In genomic region chrX:147626605-147627004, GRCh38 we compare ENCODE assay signal across 24 cellular contexts.
DNase-seq lines count a peak whose midpoint lies in the region; ATAC-seq, FAIRE-seq and TF ChIP-seq lines count a peak whose summit lies in the region.
"Had no signal": no experiment of that assay in that cellular context is flagged by ENCODE, and none has a peak within 500 bp of the region (broad histone marks: within the 10 kb centered on the region; RNA-seq: fewer than 3 reads in every experiment).

No MANE protein-coding gene starts in this region.

- no peak overlapping the region for H2AFZ ChIP-seq in GM23338
- H2AFZ ChIP-seq: GM23248 had no signal

- H3K4me3 ChIP-seq in epithelial cell of proximal tubule (ENCODE audit: low read depth, low read length) (no peak overlapping the region), GM23338 (no peak overlapping the region)
- H3K4me3 ChIP-seq: BLaER1, GM12878, GM23248, HAP-1 had no signal

- ATAC-seq in HG02763 (IDR thresholded peaks at IDR 0.05; ENCODE audit: unreplicated experiment), result peak; percentile 64
- ATAC-seq in HG03442 (IDR thresholded peaks at IDR 0.05; ENCODE audit: unreplicated experiment), result no peak
- no peak for ATAC-seq in GM23338
- ATAC-seq: CD8-positive, alpha-beta T cell; GM12878 had no signal

- TF ChIP-seq CTCF in epithelial cell of proximal tubule (conservative IDR thresholded peaks at IDR 0.05; ENCODE audit: low read depth, low read length) (no peak), GM23338 (conservative IDR thresholded peaks at IDR 0.05; ENCODE audit: low read depth in 2 of 2) (no peak)

- DNase-seq in RCC 7860 (ENCODE audit: low spot score) (peak; percentile 5), epithelial cell of proximal tubule (ENCODE audit: low read depth) (peak; percentile 23), NCI-H345 treated with DMSO at 0.1 percent for 48 hours (lab: John Stamatoyannopoulos, UW; ENCODE audit: unreplicated experiment) (no peak), GM23338 (ENCODE audit: low spot score) (no peak)
- DNase-seq: Caco-2; CD4-positive, CD25-positive, alpha-beta regulatory T cell; CD8-positive, alpha-beta T cell; DMS153; DMS79; EL; GDM1; GM23248; HFFc6 had no signal

- no peaks in the 10 kb centered on the region for H3K36me3 Mint-ChIP-seq in GM23338 (ENCODE audit: low read depth)
- H3K36me3 Mint-ChIP-seq: CD4-positive, CD25-positive, alpha-beta regulatory T cell; CD8-positive, alpha-beta T cell had no signal

- no peaks in the 10 kb centered on the region; the same call in 2 of the 3 replicates for H3K9me3 Mint-ChIP-seq in GM23338
- H3K9me3 Mint-ChIP-seq: CD8-positive, alpha-beta T cell had no signal

- no peak overlapping the region for H3K27ac ChIP-seq in GM23338 (ENCODE audit: low read depth)
- H3K27ac ChIP-seq: 22Rv1, BLaER1, C4-2B, GM23248 had no signal

- no peaks in the 10 kb centered on the region for H3K27me3 Mint-ChIP-seq in GM23338 (ENCODE audit: insufficient read depth, low read depth, poor library complexity)
- H3K27me3 Mint-ChIP-seq: B cell; CD4-positive, CD25-positive, alpha-beta regulatory T cell had no signal

- no peaks in the 10 kb centered on the region for H3K4me1 Mint-ChIP-seq in GM23338
- H3K4me1 Mint-ChIP-seq: B cell; CD4-positive, CD25-positive, alpha-beta regulatory T cell had no signal

- no peaks in the 10 kb centered on the region for H3K36me3 ChIP-seq in GM23338 (ENCODE audit: insufficient read depth)
- H3K36me3 ChIP-seq: BLaER1, HAP-1 had no signal

- H3K27ac Mint-ChIP-seq in GM23338, result no peak overlapping the region
- H3K27ac Mint-ChIP-seq: B cell; CD8-positive, alpha-beta T cell; HFFc6 had no signal

- peak; percentile 30 for FAIRE-seq in RCC 7860 (lab: Jason Lieb, UNC)
- FAIRE-seq: A204.1, GM12878, GM19239, H54 had no signal

- no peaks in the 10 kb centered on the region for H3K9me2 ChIP-seq in GM23338 (ENCODE audit: insufficient read depth)

- no peaks in the 10 kb centered on the region for H4K20me1 ChIP-seq in GM23338 (replicated peaks; ENCODE audit: insufficient read depth)
- H4K20me1 ChIP-seq: BLaER1 had no signal

- no peaks in the 10 kb centered on the region for H3K79me2 ChIP-seq in GM23338 (replicated peaks; ENCODE audit: insufficient read depth)

- no peaks in the 10 kb centered on the region for H3K27me3 ChIP-seq in GM23338 (ENCODE audit: insufficient read depth)

- no peaks in the 10 kb centered on the region for H3F3A ChIP-seq in GM23338 (replicated peaks; ENCODE audit: low read depth)

- no peak overlapping the region for H3K4me2 ChIP-seq in GM23338
- H3K4me2 ChIP-seq: BLaER1 had no signal

- no peaks in the 10 kb centered on the region for H3K4me1 ChIP-seq in GM23338 (ENCODE audit: insufficient read depth)
- H3K4me1 ChIP-seq: BLaER1, Caco-2, HAP-1 had no signal

- H3K4me3 Mint-ChIP-seq in GM23338, result no peak overlapping the region
- H3K4me3 Mint-ChIP-seq: B cell; CD4-positive, CD25-positive, alpha-beta regulatory T cell; CD8-positive, alpha-beta T cell; HFFc6 had no signal

TF ChIP-seq in GM23338, 12 proteins besides CTCF, POLR2A, EP300 and RAD21 (continues in another document):
- TF ChIP-seq EZH2 (IDR thresholded peaks at IDR 0.05; ENCODE audit: low read depth, unreplicated experiment) (no peak), POLR2AphosphoS5 (IDR thresholded peaks at IDR 0.05; ENCODE audit: low read depth) (no peak), ZNF462 (CRISPR knock-in tag; IDR thresholded peaks at IDR 0.05) (no peak), ETS1 (IDR thresholded peaks at IDR 0.05) (no peak), CREB1 (CRISPR knock-in tag; IDR thresholded peaks at IDR 0.05; ENCODE audit: low read depth) (no peak), ZNF114 (CRISPR knock-in tag; IDR thresholded peaks at IDR 0.05) (no peak), REST (IDR thresholded peaks at IDR 0.05; ENCODE audit: unreplicated experiment) (no peak)

Comparison
In these comparisons a context has a peak if more than half of its experiments do, and no peak if none do; other contexts are left out.
1. DNase-seq: peak in RCC 7860 (single experiment) and epithelial cell of proximal tubule (single experiment); none in NCI-H345 treated with DMSO at 0.1 percent for 48 hours (single experiment) and GM23338 (single experiment).